1 cellular context compared by ENCODE assay signal in the genomic region with DNA sequence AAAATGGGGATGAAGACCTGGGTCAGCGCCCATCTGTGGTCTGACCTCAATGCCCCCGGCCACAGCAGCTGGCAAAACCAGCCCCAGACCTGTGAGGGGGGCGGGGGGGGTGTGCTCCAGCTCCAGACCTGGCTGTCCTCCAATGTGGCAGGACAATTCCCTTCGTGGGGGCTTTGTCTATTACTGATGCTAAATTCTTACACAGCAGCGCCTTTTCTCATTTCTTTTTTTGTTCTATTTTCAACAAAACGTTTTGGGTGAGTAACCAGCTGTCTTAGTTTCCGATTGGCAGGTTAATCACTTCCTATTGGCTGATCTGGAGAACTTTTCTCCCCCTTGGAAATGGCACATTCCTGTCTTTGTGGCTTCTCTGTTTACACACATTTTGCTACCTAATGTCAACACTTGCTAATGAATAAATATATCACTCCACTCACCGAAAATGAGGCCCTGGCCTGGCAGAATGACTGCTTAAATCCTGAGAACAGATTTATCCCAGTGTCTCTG.
TF ChIP-seq lines count a peak whose summit lies in the region.

No MANE protein-coding gene starts in this region.

TF ChIP-seq in HepG2, 621 proteins besides CTCF, POLR2A, EP300 and RAD21 (continued from another document and continues in another):
- TF ChIP-seq, protein P1, sequence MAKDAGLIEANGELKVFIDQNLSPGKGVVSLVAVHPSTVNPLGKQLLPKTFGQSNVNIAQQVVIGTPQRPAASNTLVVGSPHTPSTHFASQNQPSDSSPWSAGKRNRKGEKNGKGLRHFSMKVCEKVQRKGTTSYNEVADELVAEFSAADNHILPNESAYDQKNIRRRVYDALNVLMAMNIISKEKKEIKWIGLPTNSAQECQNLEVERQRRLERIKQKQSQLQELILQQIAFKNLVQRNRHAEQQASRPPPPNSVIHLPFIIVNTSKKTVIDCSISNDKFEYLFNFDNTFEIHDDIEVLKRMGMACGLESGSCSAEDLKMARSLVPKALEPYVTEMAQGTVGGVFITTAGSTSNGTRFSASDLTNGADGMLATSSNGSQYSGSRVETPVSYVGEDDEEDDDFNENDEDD (CRISPR knock-in tag; IDR thresholded peaks at IDR 0.05; ENCODE audit: borderline replicate concordance), result no peak
- TF ChIP-seq POLR2G (IDR thresholded peaks at IDR 0.05; ENCODE audit: low read depth, low read length) (peak; percentile 52), NCOA2 (CRISPR knock-in tag; IDR thresholded peaks at IDR 0.05) (peak; percentile 68), ZNF761 (CRISPR knock-in tag; conservative IDR thresholded peaks at IDR 0.05) (no peak), CCDC6 (CRISPR knock-in tag; IDR thresholded peaks at IDR 0.05) (no peak), TEAD3 (CRISPR knock-in tag; optimal IDR thresholded peaks at IDR 0.05; ENCODE audit: borderline replicate concordance) (no peak), ZNF891 (CRISPR knock-in tag; IDR thresholded peaks at IDR 0.05) (no peak), GATAD1 (CRISPR knock-in tag; IDR thresholded peaks at IDR 0.05) (0 out of 2 replicates have a peak, but pooled peaks have one; percentile 6), ZFX (CRISPR knock-in tag; IDR thresholded peaks at IDR 0.05; ENCODE audit: low read depth) (peak; percentile 50), SIN3A (IDR thresholded peaks at IDR 0.05; ENCODE audit: borderline replicate concordance, low read depth, low read length) (0 out of 2 replicates have a peak, but pooled peaks have one; percentile 12), NR2F1 (CRISPR knock-in tag; IDR thresholded peaks at IDR 0.05) (peak in 1 of 2 experiments; percentile 62; a peak in 3 of 4 replicates), KDM5B (CRISPR knock-in tag; IDR thresholded peaks at IDR 0.05; ENCODE audit: borderline replicate concordance) (no peak; the same call in 1 of the 2 replicates), KDM6A (CRISPR knock-in tag; IDR thresholded peaks at IDR 0.05; ENCODE audit: low read depth) (no peak), GZF1 (CRISPR knock-in tag; IDR thresholded peaks at IDR 0.05) (no peak), PITX1 (CRISPR knock-in tag; IDR thresholded peaks at IDR 0.05) (peak; percentile 28; the same call in 1 of the 2 replicates), KLF16 (CRISPR knock-in tag; IDR thresholded peaks at IDR 0.05) (peak in 1 of 2 experiments; percentile 64; a peak in 2 of 4 replicates), ZNF230 (CRISPR knock-in tag; IDR thresholded peaks at IDR 0.05) (no peak), RXRB (CRISPR knock-in tag; IDR thresholded peaks at IDR 0.05; ENCODE audit: borderline replicate concordance) (peak; percentile 20; the same call in 1 of the 2 replicates), ZBTB1 (CRISPR knock-in tag; IDR thresholded peaks at IDR 0.05; ENCODE audit: borderline replicate concordance) (no peak), ZNF251 (CRISPR knock-in tag; IDR thresholded peaks at IDR 0.05) (no peak), FLYWCH1 (CRISPR knock-in tag; IDR thresholded peaks at IDR 0.05) (no peak), SP5 (CRISPR knock-in tag; IDR thresholded peaks at IDR 0.05; ENCODE audit: borderline replicate concordance, low read depth) (no peak), SIX1 (CRISPR knock-in tag; IDR thresholded peaks at IDR 0.05; ENCODE audit: borderline replicate concordance) (peak; percentile 9; the same call in 1 of the 2 replicates), NR2F6 (IDR thresholded peaks at IDR 0.05) (peak; percentile 21), NR2F6 (CRISPR knock-in tag; IDR thresholded peaks at IDR 0.05) (peak; percentile 56), ZNF660 (CRISPR knock-in tag; IDR thresholded peaks at IDR 0.05; ENCODE audit: borderline replicate concordance, low read depth) (no peak), ZNF510 (CRISPR knock-in tag; IDR thresholded peaks at IDR 0.05; ENCODE audit: low read depth) (0 out of 2 replicates have a peak, but pooled peaks have one; percentile 25), ZNF883 (CRISPR knock-in tag; IDR thresholded peaks at IDR 0.05; ENCODE audit: not compliant biosample characterization) (no peak), FOXA3 (CRISPR knock-in tag; IDR thresholded peaks at IDR 0.05) (peak; percentile 88), NFYC (CRISPR knock-in tag; IDR thresholded peaks at IDR 0.05) (peak; percentile 48), ZNF331 (CRISPR knock-in tag; IDR thresholded peaks at IDR 0.05) (no peak), ZSCAN22 (CRISPR knock-in tag; IDR thresholded peaks at IDR 0.05) (no peak), NBN (conservative IDR thresholded peaks at IDR 0.05) (no peak)
- TF ChIP-seq, protein P2, sequence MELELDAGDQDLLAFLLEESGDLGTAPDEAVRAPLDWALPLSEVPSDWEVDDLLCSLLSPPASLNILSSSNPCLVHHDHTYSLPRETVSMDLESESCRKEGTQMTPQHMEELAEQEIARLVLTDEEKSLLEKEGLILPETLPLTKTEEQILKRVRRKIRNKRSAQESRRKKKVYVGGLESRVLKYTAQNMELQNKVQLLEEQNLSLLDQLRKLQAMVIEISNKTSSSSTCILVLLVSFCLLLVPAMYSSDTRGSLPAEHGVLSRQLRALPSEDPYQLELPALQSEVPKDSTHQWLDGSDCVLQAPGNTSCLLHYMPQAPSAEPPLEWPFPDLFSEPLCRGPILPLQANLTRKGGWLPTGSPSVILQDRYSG (CRISPR knock-in tag; IDR thresholded peaks at IDR 0.05), result peak; percentile 60; the same call in 1 of the 2 replicates
- TF ChIP-seq, protein P3, sequence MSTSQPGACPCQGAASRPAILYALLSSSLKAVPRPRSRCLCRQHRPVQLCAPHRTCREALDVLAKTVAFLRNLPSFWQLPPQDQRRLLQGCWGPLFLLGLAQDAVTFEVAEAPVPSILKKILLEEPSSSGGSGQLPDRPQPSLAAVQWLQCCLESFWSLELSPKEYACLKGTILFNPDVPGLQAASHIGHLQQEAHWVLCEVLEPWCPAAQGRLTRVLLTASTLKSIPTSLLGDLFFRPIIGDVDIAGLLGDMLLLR (CRISPR knock-in tag; IDR thresholded peaks at IDR 0.05), result no peak
- TF ChIP-seq, protein P4, sequence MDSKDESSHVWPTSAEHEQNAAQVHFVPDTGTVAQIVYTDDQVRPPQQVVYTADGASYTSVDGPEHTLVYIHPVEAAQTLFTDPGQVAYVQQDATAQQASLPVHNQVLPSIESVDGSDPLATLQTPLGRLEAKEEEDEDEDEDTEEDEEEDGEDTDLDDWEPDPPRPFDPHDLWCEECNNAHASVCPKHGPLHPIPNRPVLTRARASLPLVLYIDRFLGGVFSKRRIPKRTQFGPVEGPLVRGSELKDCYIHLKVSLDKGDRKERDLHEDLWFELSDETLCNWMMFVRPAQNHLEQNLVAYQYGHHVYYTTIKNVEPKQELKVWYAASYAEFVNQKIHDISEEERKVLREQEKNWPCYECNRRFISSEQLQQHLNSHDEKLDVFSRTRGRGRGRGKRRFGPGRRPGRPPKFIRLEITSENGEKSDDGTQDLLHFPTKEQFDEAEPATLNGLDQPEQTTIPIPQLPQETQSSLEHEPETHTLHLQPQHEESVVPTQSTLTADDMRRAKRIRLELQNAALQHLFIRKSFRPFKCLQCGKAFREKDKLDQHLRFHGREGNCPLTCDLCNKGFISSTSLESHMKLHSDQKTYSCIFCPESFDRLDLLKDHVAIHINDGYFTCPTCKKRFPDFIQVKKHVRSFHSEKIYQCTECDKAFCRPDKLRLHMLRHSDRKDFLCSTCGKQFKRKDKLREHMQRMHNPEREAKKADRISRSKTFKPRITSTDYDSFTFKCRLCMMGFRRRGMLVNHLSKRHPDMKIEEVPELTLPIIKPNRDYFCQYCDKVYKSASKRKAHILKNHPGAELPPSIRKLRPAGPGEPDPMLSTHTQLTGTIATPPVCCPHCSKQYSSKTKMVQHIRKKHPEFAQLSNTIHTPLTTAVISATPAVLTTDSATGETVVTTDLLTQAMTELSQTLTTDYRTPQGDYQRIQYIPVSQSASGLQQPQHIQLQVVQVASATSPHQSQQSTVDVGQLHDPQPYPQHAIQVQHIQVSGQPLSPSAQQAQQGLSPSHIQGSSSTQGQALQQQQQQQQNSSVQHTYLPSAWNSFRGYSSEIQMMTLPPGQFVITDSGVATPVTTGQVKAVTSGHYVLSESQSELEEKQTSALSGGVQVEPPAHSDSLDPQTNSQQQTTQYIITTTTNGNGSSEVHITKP (CRISPR knock-in tag; IDR thresholded peaks at IDR 0.05; ENCODE audit: low read depth), result peak; percentile 99
- TF ChIP-seq, protein P5, sequence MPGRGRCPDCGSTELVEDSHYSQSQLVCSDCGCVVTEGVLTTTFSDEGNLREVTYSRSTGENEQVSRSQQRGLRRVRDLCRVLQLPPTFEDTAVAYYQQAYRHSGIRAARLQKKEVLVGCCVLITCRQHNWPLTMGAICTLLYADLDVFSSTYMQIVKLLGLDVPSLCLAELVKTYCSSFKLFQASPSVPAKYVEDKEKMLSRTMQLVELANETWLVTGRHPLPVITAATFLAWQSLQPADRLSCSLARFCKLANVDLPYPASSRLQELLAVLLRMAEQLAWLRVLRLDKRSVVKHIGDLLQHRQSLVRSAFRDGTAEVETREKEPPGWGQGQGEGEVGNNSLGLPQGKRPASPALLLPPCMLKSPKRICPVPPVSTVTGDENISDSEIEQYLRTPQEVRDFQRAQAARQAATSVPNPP (CRISPR knock-in tag; IDR thresholded peaks at IDR 0.05), result no peak
- TF ChIP-seq, protein P6, sequence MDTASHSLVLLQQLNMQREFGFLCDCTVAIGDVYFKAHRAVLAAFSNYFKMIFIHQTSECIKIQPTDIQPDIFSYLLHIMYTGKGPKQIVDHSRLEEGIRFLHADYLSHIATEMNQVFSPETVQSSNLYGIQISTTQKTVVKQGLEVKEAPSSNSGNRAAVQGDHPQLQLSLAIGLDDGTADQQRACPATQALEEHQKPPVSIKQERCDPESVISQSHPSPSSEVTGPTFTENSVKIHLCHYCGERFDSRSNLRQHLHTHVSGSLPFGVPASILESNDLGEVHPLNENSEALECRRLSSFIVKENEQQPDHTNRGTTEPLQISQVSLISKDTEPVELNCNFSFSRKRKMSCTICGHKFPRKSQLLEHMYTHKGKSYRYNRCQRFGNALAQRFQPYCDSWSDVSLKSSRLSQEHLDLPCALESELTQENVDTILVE (CRISPR knock-in tag; IDR thresholded peaks at IDR 0.05), result no peak
- TF ChIP-seq, protein P7, sequence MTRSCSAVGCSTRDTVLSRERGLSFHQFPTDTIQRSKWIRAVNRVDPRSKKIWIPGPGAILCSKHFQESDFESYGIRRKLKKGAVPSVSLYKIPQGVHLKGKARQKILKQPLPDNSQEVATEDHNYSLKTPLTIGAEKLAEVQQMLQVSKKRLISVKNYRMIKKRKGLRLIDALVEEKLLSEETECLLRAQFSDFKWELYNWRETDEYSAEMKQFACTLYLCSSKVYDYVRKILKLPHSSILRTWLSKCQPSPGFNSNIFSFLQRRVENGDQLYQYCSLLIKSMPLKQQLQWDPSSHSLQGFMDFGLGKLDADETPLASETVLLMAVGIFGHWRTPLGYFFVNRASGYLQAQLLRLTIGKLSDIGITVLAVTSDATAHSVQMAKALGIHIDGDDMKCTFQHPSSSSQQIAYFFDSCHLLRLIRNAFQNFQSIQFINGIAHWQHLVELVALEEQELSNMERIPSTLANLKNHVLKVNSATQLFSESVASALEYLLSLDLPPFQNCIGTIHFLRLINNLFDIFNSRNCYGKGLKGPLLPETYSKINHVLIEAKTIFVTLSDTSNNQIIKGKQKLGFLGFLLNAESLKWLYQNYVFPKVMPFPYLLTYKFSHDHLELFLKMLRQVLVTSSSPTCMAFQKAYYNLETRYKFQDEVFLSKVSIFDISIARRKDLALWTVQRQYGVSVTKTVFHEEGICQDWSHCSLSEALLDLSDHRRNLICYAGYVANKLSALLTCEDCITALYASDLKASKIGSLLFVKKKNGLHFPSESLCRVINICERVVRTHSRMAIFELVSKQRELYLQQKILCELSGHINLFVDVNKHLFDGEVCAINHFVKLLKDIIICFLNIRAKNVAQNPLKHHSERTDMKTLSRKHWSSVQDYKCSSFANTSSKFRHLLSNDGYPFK (CRISPR knock-in tag; IDR thresholded peaks at IDR 0.05; ENCODE audit: borderline replicate concordance), result no peak
- TF ChIP-seq, protein P8, sequence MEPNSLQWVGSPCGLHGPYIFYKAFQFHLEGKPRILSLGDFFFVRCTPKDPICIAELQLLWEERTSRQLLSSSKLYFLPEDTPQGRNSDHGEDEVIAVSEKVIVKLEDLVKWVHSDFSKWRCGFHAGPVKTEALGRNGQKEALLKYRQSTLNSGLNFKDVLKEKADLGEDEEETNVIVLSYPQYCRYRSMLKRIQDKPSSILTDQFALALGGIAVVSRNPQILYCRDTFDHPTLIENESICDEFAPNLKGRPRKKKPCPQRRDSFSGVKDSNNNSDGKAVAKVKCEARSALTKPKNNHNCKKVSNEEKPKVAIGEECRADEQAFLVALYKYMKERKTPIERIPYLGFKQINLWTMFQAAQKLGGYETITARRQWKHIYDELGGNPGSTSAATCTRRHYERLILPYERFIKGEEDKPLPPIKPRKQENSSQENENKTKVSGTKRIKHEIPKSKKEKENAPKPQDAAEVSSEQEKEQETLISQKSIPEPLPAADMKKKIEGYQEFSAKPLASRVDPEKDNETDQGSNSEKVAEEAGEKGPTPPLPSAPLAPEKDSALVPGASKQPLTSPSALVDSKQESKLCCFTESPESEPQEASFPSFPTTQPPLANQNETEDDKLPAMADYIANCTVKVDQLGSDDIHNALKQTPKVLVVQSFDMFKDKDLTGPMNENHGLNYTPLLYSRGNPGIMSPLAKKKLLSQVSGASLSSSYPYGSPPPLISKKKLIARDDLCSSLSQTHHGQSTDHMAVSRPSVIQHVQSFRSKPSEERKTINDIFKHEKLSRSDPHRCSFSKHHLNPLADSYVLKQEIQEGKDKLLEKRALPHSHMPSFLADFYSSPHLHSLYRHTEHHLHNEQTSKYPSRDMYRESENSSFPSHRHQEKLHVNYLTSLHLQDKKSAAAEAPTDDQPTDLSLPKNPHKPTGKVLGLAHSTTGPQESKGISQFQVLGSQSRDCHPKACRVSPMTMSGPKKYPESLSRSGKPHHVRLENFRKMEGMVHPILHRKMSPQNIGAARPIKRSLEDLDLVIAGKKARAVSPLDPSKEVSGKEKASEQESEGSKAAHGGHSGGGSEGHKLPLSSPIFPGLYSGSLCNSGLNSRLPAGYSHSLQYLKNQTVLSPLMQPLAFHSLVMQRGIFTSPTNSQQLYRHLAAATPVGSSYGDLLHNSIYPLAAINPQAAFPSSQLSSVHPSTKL (CRISPR knock-in tag; IDR thresholded peaks at IDR 0.05), result peak; percentile 51; the same call in 1 of the 2 replicates
- TF ChIP-seq, protein P9, sequence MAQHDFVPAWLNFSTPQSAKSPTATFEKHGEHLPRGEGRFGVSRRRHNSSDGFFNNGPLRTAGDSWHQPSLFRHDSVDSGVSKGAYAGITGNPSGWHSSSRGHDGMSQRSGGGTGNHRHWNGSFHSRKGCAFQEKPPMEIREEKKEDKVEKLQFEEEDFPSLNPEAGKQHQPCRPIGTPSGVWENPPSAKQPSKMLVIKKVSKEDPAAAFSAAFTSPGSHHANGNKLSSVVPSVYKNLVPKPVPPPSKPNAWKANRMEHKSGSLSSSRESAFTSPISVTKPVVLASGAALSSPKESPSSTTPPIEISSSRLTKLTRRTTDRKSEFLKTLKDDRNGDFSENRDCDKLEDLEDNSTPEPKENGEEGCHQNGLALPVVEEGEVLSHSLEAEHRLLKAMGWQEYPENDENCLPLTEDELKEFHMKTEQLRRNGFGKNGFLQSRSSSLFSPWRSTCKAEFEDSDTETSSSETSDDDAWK (CRISPR knock-in tag; IDR thresholded peaks at IDR 0.05), result no peak
- TF ChIP-seq, protein P10, sequence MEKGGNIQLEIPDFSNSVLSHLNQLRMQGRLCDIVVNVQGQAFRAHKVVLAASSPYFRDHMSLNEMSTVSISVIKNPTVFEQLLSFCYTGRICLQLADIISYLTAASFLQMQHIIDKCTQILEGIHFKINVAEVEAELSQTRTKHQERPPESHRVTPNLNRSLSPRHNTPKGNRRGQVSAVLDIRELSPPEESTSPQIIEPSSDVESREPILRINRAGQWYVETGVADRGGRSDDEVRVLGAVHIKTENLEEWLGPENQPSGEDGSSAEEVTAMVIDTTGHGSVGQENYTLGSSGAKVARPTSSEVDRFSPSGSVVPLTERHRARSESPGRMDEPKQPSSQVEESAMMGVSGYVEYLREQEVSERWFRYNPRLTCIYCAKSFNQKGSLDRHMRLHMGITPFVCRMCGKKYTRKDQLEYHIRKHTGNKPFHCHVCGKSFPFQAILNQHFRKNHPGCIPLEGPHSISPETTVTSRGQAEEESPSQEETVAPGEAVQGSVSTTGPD (CRISPR knock-in tag; IDR thresholded peaks at IDR 0.05), result peak; percentile 66; the same call in 1 of the 2 replicates
